Comparison of ENCODE assay signal across 8 cellular contexts in genomic region chr6:31087494-31088089, GRCh38. TPM values are rescaled to one million over a fixed set of nuclear protein-coding genes. Genes with fewer than 3 reads are reported as not detected.
DNase-seq lines count a peak whose midpoint lies in the region; ATAC-seq and TF ChIP-seq lines count a peak whose summit lies in the region.

No MANE protein-coding gene starts in this region.

- CTCF ChIA-PET in T-cell (lab: Charles Lee): interaction anchor here (0.6 to 1.6 kb wide), 37 partner anchors 9 to 637 kb away, joined by 3 to 25 read pairs (median 4); partner anchors contain the start of genes MDC1 (in 1 of the 2), PSORS1C1 (in 1 of the 2) and VARS2 (in 1 of the 2)

- no peaks in the 10 kb centered on the region for H3K36me3 Mint-ChIP-seq in T-cell
- no peaks in the 10 kb centered on the region for H3K36me3 Mint-ChIP-seq in activated naive CD8-positive, alpha-beta T cell treated with anti-CD3 and anti-CD28 coated beads, Interleukin-2, amount 50 U/mL, for 24 hours (ENCODE audit: low read depth)

- H3K4me3 ChIP-seq in heart right ventricle: no peak overlapping the region

- H3K4me3 Mint-ChIP-seq in T-cell: no peak overlapping the region
- H3K4me3 Mint-ChIP-seq in activated naive CD8-positive, alpha-beta T cell treated with anti-CD3 and anti-CD28 coated beads, Interleukin-2, amount 50 U/mL, for 24 hours: no peak overlapping the region

- TF ChIP-seq CTCF in heart right ventricle (IDR thresholded peaks at IDR 0.05): peak; percentile 73 to 87 (median 81)

- POLR2A ChIA-PET in T-cell (lab: Charles Lee): no interaction called here

- H3K9me3 ChIP-seq in heart right ventricle: no peaks in the 10 kb centered on the region

- H3K27me3 Mint-ChIP-seq in T-cell: no peaks in the 10 kb centered on the region
- H3K27me3 Mint-ChIP-seq in activated naive CD8-positive, alpha-beta T cell treated with anti-CD3 and anti-CD28 coated beads, Interleukin-2, amount 50 U/mL, for 24 hours: no peaks in the 10 kb centered on the region

- ATAC-seq in GM19035 (IDR thresholded peaks at IDR 0.05; ENCODE audit: unreplicated experiment): peak; percentile 56
- peak; percentile 97 to 99 (median 99) for ATAC-seq in T-cell (replicated peaks in 1 of 4)
- ATAC-seq in activated naive CD8-positive, alpha-beta T cell treated with anti-CD3 and anti-CD28 coated beads, Interleukin-2, amount 50 U/mL, for 24 hours: peak; percentile 98
- peak; percentile 84 to 97 (median 94) for ATAC-seq in heart right ventricle
- no peak for ATAC-seq in HG02840 (IDR thresholded peaks at IDR 0.05; ENCODE audit: low FRiP score, unreplicated experiment)

- DNase-seq in AG08395 (ENCODE audit: low spot score) (peak; percentile 94), NCI-H1105 treated with DMSO at 0.1 percent for 48 hours (lab: John Stamatoyannopoulos, UW) (peak; percentile 66), T-cell (peak; percentile 64 to 93 (median 83)), heart right ventricle (peak; percentile 83 to 85), renal cortical epithelial cell (ENCODE audit: low read depth) (peak; percentile 83)
- peak; percentile 92 for DNase-seq in activated naive CD8-positive, alpha-beta T cell treated with anti-CD3 and anti-CD28 coated beads, Interleukin-2, amount 50 U/mL, for 24 hours

- intact Hi-C loops in heart right ventricle (cut with DNase I): loop anchor here in 6 of 10 donors (2.0 to 10.0 kb wide), 6 partner anchors 170 to 533 kb away; partner anchors contain the start of genes FLOT1 (in 1 of the 6), GNL1 (in 1 of the 6), IER3 (in 1 of the 6) and PRR3 (in 1 of the 6)

- H3K4me1 ChIP-seq in heart right ventricle: peaks cover 0 to 19% (median 8%) of the 10 kb centered on the region in 9 donors

- no peaks in the 10 kb centered on the region for H3K27me3 ChIP-seq in heart right ventricle

- H3K9me3 Mint-ChIP-seq in T-cell: no peaks in the 10 kb centered on the region
- no peaks in the 10 kb centered on the region for H3K9me3 Mint-ChIP-seq in activated naive CD8-positive, alpha-beta T cell treated with anti-CD3 and anti-CD28 coated beads, Interleukin-2, amount 50 U/mL, for 24 hours

- peak overlapping the region in 1 of 2 donors; percentile 29 for H3K27ac Mint-ChIP-seq in T-cell
- no peak overlapping the region for H3K27ac Mint-ChIP-seq in activated naive CD8-positive, alpha-beta T cell treated with anti-CD3 and anti-CD28 coated beads, Interleukin-2, amount 50 U/mL, for 24 hours

- peaks cover 7 to 19% (median 9%) of the 10 kb centered on the region in 3 donors for H3K4me1 Mint-ChIP-seq in T-cell
- peaks cover 12% of the 10 kb centered on the region for H3K4me1 Mint-ChIP-seq in activated naive CD8-positive, alpha-beta T cell treated with anti-CD3 and anti-CD28 coated beads, Interleukin-2, amount 50 U/mL, for 24 hours

- peak overlapping the region in 1 of 10 donors; percentile 2 for H3K27ac ChIP-seq in heart right ventricle

- 13 to 14% methylated on average over 14 of the region's 14 CpGs for WGBS in heart right ventricle, 2 donors

- no peaks in the 10 kb centered on the region for H3K36me3 ChIP-seq in heart right ventricle

RNA-seq across cellular contexts. Expression of gene C6orf15, which starts 24.8 kb away (rescaled TPM):
- total RNA-seq in T-cell: not detected
- total RNA-seq in heart right ventricle: not detected
- polyA plus RNA-seq in heart right ventricle: not detected
- total RNA-seq in renal cortical epithelial cell: 1.4 TPM in 1 of 2 replicates, not detected in the other

RNA-seq across cellular contexts. Expression of gene PSORS1C1, which starts 27.0 kb away (rescaled TPM):
- total RNA-seq in T-cell (not detected), heart right ventricle (1 to 10 TPM in 9 of 10 donors, under 1 TPM in 1; 1.00 to 6.2 (median 3.0) TPM), renal cortical epithelial cell (1.0 and 5.1 TPM in 2 replicates)
- polyA plus RNA-seq in heart right ventricle: 1 to 10 TPM in 1 of 2 donors, under 1 TPM in 1; 0.13 to 5.0 TPM

RNA-seq across cellular contexts. Expression of gene CDSN, which starts 32.7 kb away (rescaled TPM):
- total RNA-seq in T-cell (not detected), heart right ventricle (under 1 TPM in 1 of 10 donors, not detected in 9; 0.11 TPM), renal cortical epithelial cell (under 0.01 and 0.05 TPM in 2 replicates)
- polyA plus RNA-seq in heart right ventricle: under 1 TPM; 0.01 to 0.15 TPM

RNA-seq across cellular contexts. Expression of gene PSORS1C2, which starts 51.3 kb away (rescaled TPM):
- total RNA-seq in T-cell: not detected
- not detected for total RNA-seq in heart right ventricle
- polyA plus RNA-seq in heart right ventricle: not detected
- not detected in 2 replicates for total RNA-seq in renal cortical epithelial cell
